Comparison of ENCODE assay signal across 26 cellular contexts in the genomic region with DNA sequence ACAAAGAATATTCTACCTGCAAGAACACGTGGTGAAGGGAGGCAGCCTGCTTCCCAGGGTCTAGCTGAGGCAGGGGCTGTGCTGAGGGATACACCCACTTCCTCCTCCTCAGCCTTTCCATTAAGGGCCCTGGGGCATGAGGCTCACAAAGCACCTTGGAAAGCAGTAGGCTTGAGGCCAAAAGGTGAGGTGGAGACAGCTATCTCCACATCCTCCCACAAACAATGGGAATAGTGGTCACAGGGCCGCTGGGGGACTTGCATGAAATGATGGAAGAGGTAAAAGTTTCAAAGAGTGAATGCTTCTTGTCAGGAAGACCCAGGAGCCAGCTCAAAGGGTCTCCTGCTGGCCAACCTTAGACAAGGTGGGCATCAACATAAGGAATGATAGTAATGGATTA.
"Had no signal": no experiment of that assay in that cellular context is flagged by ENCODE, and none has a peak within 500 bp of the region (broad histone marks: within the 10 kb centered on the region; RNA-seq: fewer than 3 reads in every experiment).

No MANE protein-coding gene starts in this region.

- H3K4me3 ChIP-seq: coronary artery, dorsolateral prefrontal cortex, esophagus squamous epithelium, gastrocnemius medialis, heart right ventricle, left ventricle myocardium inferior, lower lobe of right lung had no signal

- H3K9me3 ChIP-seq: esophagus squamous epithelium, gastrocnemius medialis, left ventricle myocardium inferior, lower lobe of right lung had no signal

- H3K4me1 ChIP-seq: esophagus squamous epithelium, gastrocnemius medialis, heart right ventricle, left ventricle myocardium inferior, lower lobe of right lung had no signal

- H3K27ac ChIP-seq: coronary artery, dorsolateral prefrontal cortex, epithelial cell of prostate, esophagus squamous epithelium, gastrocnemius medialis, heart right ventricle, left ventricle myocardium inferior, lower lobe of right lung had no signal

- H3K27me3 ChIP-seq: dorsolateral prefrontal cortex, esophagus squamous epithelium, gastrocnemius medialis, heart right ventricle had no signal

- H3K4me3 Mint-ChIP-seq: immature natural killer cell; naive B cell; naive thymus-derived CD8-positive, alpha-beta T cell had no signal

- DNase-seq: dermis blood vessel endothelial cell; dorsolateral prefrontal cortex; effector CD4-positive, alpha-beta T cell; effector memory CD4-positive, alpha-beta T cell; erythroblast; esophagus squamous epithelium; foreskin fibroblast; foreskin melanocyte; gastrocnemius medialis; glutamatergic neuron; head of caudate nucleus; heart right ventricle; hypothalamus; immature natural killer cell; kidney; kidney glomerular epithelial cell; left colon; left ventricle myocardium inferior; lower lobe of right lung; midbrain; naive B cell; naive thymus-derived CD8-positive, alpha-beta T cell had no signal

- ATAC-seq: esophagus mucosa; gastrocnemius medialis; heart right ventricle; left colon; left lobe of liver; lower lobe of right lung; naive thymus-derived CD8-positive, alpha-beta T cell had no signal

- H3K36me3 ChIP-seq: esophagus squamous epithelium, gastrocnemius medialis, heart right ventricle, left ventricle myocardium inferior, lower lobe of right lung had no signal

- H3K27ac Mint-ChIP-seq: immature natural killer cell, naive B cell had no signal

- H3K4me1 Mint-ChIP-seq: immature natural killer cell; naive B cell; naive thymus-derived CD8-positive, alpha-beta T cell had no signal

- H3K36me3 Mint-ChIP-seq: naive B cell had no signal

- H3K27me3 Mint-ChIP-seq: naive B cell had no signal
